1 cellular context compared by ENCODE assay signal in genomic region chr4:106303548-106303947, GRCh38.
TF ChIP-seq lines count a peak whose summit lies in the region.

No MANE protein-coding gene starts in this region.

TF ChIP-seq in HepG2, 621 proteins besides CTCF, POLR2A, EP300 and RAD21:
- TF ChIP-seq ISL2 (CRISPR knock-in tag; IDR thresholded peaks at IDR 0.05) = no peak
- TF ChIP-seq LBX2 (CRISPR knock-in tag; IDR thresholded peaks at IDR 0.05; ENCODE audit: borderline replicate concordance) = no peak
- TF ChIP-seq NCOA2 (CRISPR knock-in tag; IDR thresholded peaks at IDR 0.05) = no peak
- no peak for TF ChIP-seq PHF20 (CRISPR knock-in tag; IDR thresholded peaks at IDR 0.05)
- no peak for TF ChIP-seq PHF5A (CRISPR knock-in tag; IDR thresholded peaks at IDR 0.05; ENCODE audit: low read depth, unreplicated experiment)
- TF ChIP-seq ZMYM3 (CRISPR knock-in tag; IDR thresholded peaks at IDR 0.05) = no peak
- TF ChIP-seq TCF7L2 (IDR thresholded peaks at IDR 0.05; ENCODE audit: low read depth, low read length) = no peak
- no peak for TF ChIP-seq GMEB2 (CRISPR knock-in tag; IDR thresholded peaks at IDR 0.05; ENCODE audit: low read depth)
- no peak for TF ChIP-seq ZBTB44 (CRISPR knock-in tag; IDR thresholded peaks at IDR 0.05)
- no peak for TF ChIP-seq KLF6 (CRISPR knock-in tag; IDR thresholded peaks at IDR 0.05)
- TF ChIP-seq HOXA3 (CRISPR knock-in tag; IDR thresholded peaks at IDR 0.05) = no peak
